ENCODE assay signal across 18 cellular contexts in the genomic region with DNA sequence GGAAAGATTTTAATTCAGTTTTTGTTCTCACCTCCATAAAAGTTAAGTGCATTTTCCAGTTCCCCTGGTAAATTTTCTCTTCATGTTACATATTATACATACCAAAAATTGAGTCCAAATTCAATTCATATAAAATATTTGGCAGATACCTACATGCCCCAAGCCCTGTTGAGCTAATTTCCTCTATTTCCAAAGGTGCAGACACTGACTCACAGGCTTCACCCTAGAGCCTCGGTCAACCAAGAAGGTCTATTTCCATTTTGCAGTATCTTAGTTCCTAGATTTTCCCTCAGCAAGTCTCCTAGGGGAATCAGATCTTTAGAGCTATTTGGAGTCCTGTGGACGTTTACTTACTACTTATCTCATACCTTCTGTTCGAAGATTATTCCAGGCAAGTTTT.
DNase-seq lines count a peak whose midpoint lies in the region; ATAC-seq, FAIRE-seq and TF ChIP-seq lines count a peak whose summit lies in the region.
"Had no signal": no experiment of that assay in that cellular context is flagged by ENCODE, and none has a peak within 500 bp of the region (broad histone marks: within the 10 kb centered on the region; RNA-seq: fewer than 3 reads in every experiment).

No MANE protein-coding gene starts in this region.

- in situ Hi-C loops in GM13976 (cut with MboI; ENCODE audit: low sequenced_read_pairs, unreplicated experiment), result no loop called here

- H3K4me1 ChIP-seq in A549 (peaks cover 45% of the 10 kb centered on the region), Caco-2 (0 out of 2 replicates have a peak, but pooled peaks cover 11% of the 10 kb centered on the region), SJSA1 (replicated peaks) (peaks cover 39% of the 10 kb centered on the region)
- H3K4me1 ChIP-seq: BLaER1 treated with 17β-estradiol and CSF1 and Interleukin-3, amounts not matched to agents 10 nM and 100 nM had no signal

- H3K4me3 Mint-ChIP-seq in Caco-2 (ENCODE audit: unreplicated experiment), result no peak overlapping the region
- H3K4me3 Mint-ChIP-seq: activated naive CD8-positive, alpha-beta T cell treated with anti-CD3 and anti-CD28 coated beads, Interleukin-2, amount 10 ng/mL, durations not matched to agents 7 days and 5 days; central memory CD8-positive, alpha-beta T cell had no signal

- peak overlapping the region; percentile 86 for H3K27ac ChIP-seq in A549
- peak overlapping the region; percentile 76; the same call in 1 of the 2 replicates for H3K27ac ChIP-seq in SJSA1
- H3K27ac ChIP-seq: BLaER1 treated with 17β-estradiol and CSF1 and Interleukin-3, amounts not matched to agents 10 nM and 100 nM had no signal

- H3K4me2 ChIP-seq in A549, result peak overlapping the region; percentile 88
- H3K4me2 ChIP-seq: BLaER1 treated with 17β-estradiol and CSF1 and Interleukin-3, amounts not matched to agents 10 nM and 100 nM had no signal

- BruUV-seq in Caco-2 (replicated peaks; lab: Mats Ljungman, UMichigan), result no TSS peak

- WGBS in A549 (ENCODE audit: missing lambda C conversion rate), result 6% methylated on average over 3 of the region's 3 CpGs

- DNase-seq in A549 (ENCODE audit: low read depth in 1 of 2, low spot score in 1 of 2) (peak in 1 of 2 experiments; percentile 44), Caco-2 (no peak), SJSA1 (ENCODE audit: low read depth in 1 of 2, low spot score in 2 of 2) (no peak), fibroblast of pulmonary artery (ENCODE audit: low read depth) (peak; percentile 26), HTR-8/SVneo (ENCODE audit: insufficient read length, low spot score) (no peak), GM13976 (ENCODE audit: low spot score) (no peak)
- DNase-seq: activated naive CD8-positive, alpha-beta T cell treated with anti-CD3 and anti-CD28 coated beads, Interleukin-2, amount 10 ng/mL, durations not matched to agents 7 days and 5 days; left cardiac atrium; MV-4-11; NCI-H2107; NCI-H774; posterior cingulate gyrus; small intestine; T-helper 9 cell had no signal

- no peak overlapping the region for H3K4me3 ChIP-seq in A549
- no peak overlapping the region for H3K4me3 ChIP-seq in Caco-2 (ENCODE audit: low read depth, low read length)
- no peak overlapping the region for H3K4me3 ChIP-seq in SJSA1
- no peak overlapping the region for H3K4me3 ChIP-seq in fibroblast of pulmonary artery (replicated peaks; ENCODE audit: low read depth, low read length)
- H3K4me3 ChIP-seq: BLaER1 treated with 17β-estradiol and CSF1 and Interleukin-3, amounts not matched to agents 10 nM and 100 nM had no signal

- ATAC-seq in A549 (peak; percentile 56 to 78; a peak in 4 of 6 replicates), GM21786 (IDR thresholded peaks at IDR 0.05; ENCODE audit: unreplicated experiment) (no peak), HG02884 (IDR thresholded peaks at IDR 0.05; ENCODE audit: unreplicated experiment) (no peak)
- ATAC-seq: left cardiac atrium had no signal

- H3K9me3 Mint-ChIP-seq in Caco-2 (ENCODE audit: unreplicated experiment), result no peaks in the 10 kb centered on the region
- H3K9me3 Mint-ChIP-seq: activated naive CD8-positive, alpha-beta T cell treated with anti-CD3 and anti-CD28 coated beads, Interleukin-2, amount 10 ng/mL, durations not matched to agents 7 days and 5 days; central memory CD8-positive, alpha-beta T cell had no signal

- peak overlapping the region; percentile 5 for H3K27ac Mint-ChIP-seq in Caco-2 (ENCODE audit: unreplicated experiment)
- H3K27ac Mint-ChIP-seq: activated naive CD8-positive, alpha-beta T cell treated with anti-CD3 and anti-CD28 coated beads, Interleukin-2, amount 10 ng/mL, durations not matched to agents 7 days and 5 days had no signal

- TF ChIP-seq CTCF in A549 (IDR thresholded peaks at IDR 0.05), result no peak
- no peak for TF ChIP-seq CTCF in Caco-2 (IDR thresholded peaks at IDR 0.05; ENCODE audit: insufficient read depth in 1 of 2, low read depth in 1 of 2, low read length in 1 of 2, severe bottlenecking in 1 of 2, unreplicated experiment in 1 of 2)
- no peak for TF ChIP-seq CTCF in fibroblast of pulmonary artery (IDR thresholded peaks at IDR 0.05; ENCODE audit: low read length, missing control alignments)
- no peak for TF ChIP-seq CTCF in GM13976 (IDR thresholded peaks at IDR 0.05; ENCODE audit: borderline replicate concordance, control extremely low read depth, extremely low read depth, insufficient read depth, missing control alignments)

- POLR2A ChIA-PET in A549 (lab: Yijun Ruan, JAX), result interaction anchor here (1.4 kb wide), 1 partner anchor 16 kb away, joined by 3 read pairs; no protein-coding TSS in a partner anchor
- POLR2A ChIA-PET in Caco-2 (lab: Charles Lee), result no interaction called here

- H3K27me3 ChIP-seq in Caco-2 (replicated peaks; ENCODE audit: control insufficient read depth, insufficient read depth, low read length), result no peaks in the 10 kb centered on the region
- H3K27me3 ChIP-seq in SJSA1 (replicated peaks), result no peaks in the 10 kb centered on the region
- H3K27me3 ChIP-seq: BLaER1 treated with 17β-estradiol and CSF1 and Interleukin-3, amounts not matched to agents 10 nM and 100 nM had no signal

- H3K4me1 Mint-ChIP-seq in Caco-2 (ENCODE audit: low read depth, unreplicated experiment), result peaks cover 14% of the 10 kb centered on the region

- H3K9me3 ChIP-seq in A549 (no peaks in the 10 kb centered on the region), Caco-2 (no peaks in the 10 kb centered on the region), SJSA1 (replicated peaks) (no peaks in the 10 kb centered on the region)
- H3K9me3 ChIP-seq: BLaER1 treated with 17β-estradiol and CSF1 and Interleukin-3, amounts not matched to agents 10 nM and 100 nM had no signal

- TF ChIP-seq EP300 in A549 (IDR thresholded peaks at IDR 0.05), result no peak

- FAIRE-seq in A549 (lab: Jason Lieb, UNC) (no peak), HTR-8/SVneo (lab: Jason Lieb, UNC) (no peak)
- FAIRE-seq: small intestine had no signal

- no peak for TF ChIP-seq RAD21 in A549 (conservative IDR thresholded peaks at IDR 0.05 in 1 of 2, IDR thresholded peaks at IDR 0.05 in 1 of 2)

- CTCF ChIA-PET in A549 (lab: Yijun Ruan, JAX) (interaction anchor here (0.9 to 2.3 kb wide), 3 partner anchors 12 to 16 kb away, joined by 3 to 11 read pairs (median 4); no protein-coding TSS in a partner anchor), Caco-2 (lab: Charles Lee) (no interaction called here)

- no peaks in the 10 kb centered on the region for H3K36me3 ChIP-seq in Caco-2 (ENCODE audit: control insufficient read depth, insufficient read depth, low read length)
- no peaks in the 10 kb centered on the region for H3K36me3 ChIP-seq in SJSA1
- H3K36me3 ChIP-seq: BLaER1 treated with 17β-estradiol and CSF1 and Interleukin-3, amounts not matched to agents 10 nM and 100 nM had no signal

- intact Hi-C loops in Caco-2 (cut with micrococcal nuclease; ENCODE audit: unreplicated experiment), result no loop called here

- H3K36me3 Mint-ChIP-seq in Caco-2 (ENCODE audit: insufficient read depth, unreplicated experiment), result no peaks in the 10 kb centered on the region

- H3K27me3 Mint-ChIP-seq in Caco-2 (ENCODE audit: insufficient read depth, unreplicated experiment), result no peaks in the 10 kb centered on the region
- H3K27me3 Mint-ChIP-seq: activated naive CD8-positive, alpha-beta T cell treated with anti-CD3 and anti-CD28 coated beads, Interleukin-2, amount 10 ng/mL, durations not matched to agents 7 days and 5 days; central memory CD8-positive, alpha-beta T cell had no signal

- TF ChIP-seq POLR2A in A549 (IDR thresholded peaks at IDR 0.05; ENCODE audit: low read length), result no peak

TF ChIP-seq in A549, 52 proteins besides CTCF, POLR2A, EP300 and RAD21:
- TF ChIP-seq, protein P1, sequence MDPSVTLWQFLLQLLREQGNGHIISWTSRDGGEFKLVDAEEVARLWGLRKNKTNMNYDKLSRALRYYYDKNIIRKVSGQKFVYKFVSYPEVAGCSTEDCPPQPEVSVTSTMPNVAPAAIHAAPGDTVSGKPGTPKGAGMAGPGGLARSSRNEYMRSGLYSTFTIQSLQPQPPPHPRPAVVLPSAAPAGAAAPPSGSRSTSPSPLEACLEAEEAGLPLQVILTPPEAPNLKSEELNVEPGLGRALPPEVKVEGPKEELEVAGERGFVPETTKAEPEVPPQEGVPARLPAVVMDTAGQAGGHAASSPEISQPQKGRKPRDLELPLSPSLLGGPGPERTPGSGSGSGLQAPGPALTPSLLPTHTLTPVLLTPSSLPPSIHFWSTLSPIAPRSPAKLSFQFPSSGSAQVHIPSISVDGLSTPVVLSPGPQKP (IDR thresholded peaks at IDR 0.05; ENCODE audit: low read depth, low read length), result no peak
- no peak for TF ChIP-seq RARB (CRISPR knock-in tag; IDR thresholded peaks at IDR 0.05)
- no peak for TF ChIP-seq NFE2L2 (conservative IDR thresholded peaks at IDR 0.05; ENCODE audit: low read length)
- no peak for TF ChIP-seq NR3C1 (IDR thresholded peaks at IDR 0.05)
- TF ChIP-seq MAZ (IDR thresholded peaks at IDR 0.05; ENCODE audit: borderline replicate concordance, low read depth, low read length), result no peak
- TF ChIP-seq SMC3 (IDR thresholded peaks at IDR 0.05), result no peak
- no peak for TF ChIP-seq MYC (IDR thresholded peaks at IDR 0.05; ENCODE audit: borderline replicate concordance, low read length)
- TF ChIP-seq ZC3H11A (IDR thresholded peaks at IDR 0.05), result no peak
- TF ChIP-seq CBX2 (IDR thresholded peaks at IDR 0.05; ENCODE audit: borderline replicate concordance, low read depth), result no peak
- no peak for TF ChIP-seq BCL3 (IDR thresholded peaks at IDR 0.05)
- no peak for TF ChIP-seq HOXB13 (CRISPR knock-in tag; IDR thresholded peaks at IDR 0.05; ENCODE audit: low read depth)
- TF ChIP-seq MAFK (IDR thresholded peaks at IDR 0.05; ENCODE audit: partially characterized antibody), result no peak
- no peak for TF ChIP-seq FOXS1 (CRISPR knock-in tag; IDR thresholded peaks at IDR 0.05)
- no peak for TF ChIP-seq GATA3 (IDR thresholded peaks at IDR 0.05; ENCODE audit: borderline replicate concordance)
- TF ChIP-seq ZNF302 (CRISPR knock-in tag; IDR thresholded peaks at IDR 0.05), result no peak
- no peak for TF ChIP-seq EHMT2 (IDR thresholded peaks at IDR 0.05; ENCODE audit: low read depth)

Comparison
In these comparisons a context has a peak if more than half of its experiments do, and no peak if none do; other contexts are left out.
1. ATAC-seq: peak in A549 (2 of 2); none in GM21786 (single experiment) and HG02884 (single experiment).